Comparison of ENCODE assay signal across 16 cellular contexts in genomic region chr18:72692595-72692994, GRCh38.
DNase-seq lines count a peak whose midpoint lies in the region; ATAC-seq and TF ChIP-seq lines count a peak whose summit lies in the region.
"Had no signal": no experiment of that assay in that cellular context is flagged by ENCODE, and none has a peak within 500 bp of the region (broad histone marks: within the 10 kb centered on the region; RNA-seq: fewer than 3 reads in every experiment).

No MANE protein-coding gene starts in this region.

- H3K27ac ChIP-seq in SK-N-MC = peak overlapping the region; percentile 19; the same call in 1 of the 2 replicates
- H3K27ac ChIP-seq: adrenal gland, BLaER1, heart right ventricle, transverse colon had no signal

- peak overlapping the region; percentile 23 for H3K9ac ChIP-seq in SK-N-MC (ENCODE audit: insufficient read length)
- H3K9ac ChIP-seq: BLaER1 had no signal

- no peaks in the 10 kb centered on the region for H3K27me3 ChIP-seq in H7 (ENCODE audit: control insufficient read depth, insufficient read depth, low read length)
- H3K27me3 ChIP-seq: adrenal gland, BLaER1, transverse colon had no signal

- H3K4me3 ChIP-seq in H7 (ENCODE audit: insufficient read depth, low read depth, low read length) (no peak overlapping the region), SK-N-MC (peak overlapping the region; percentile 75), iPS-18c (ENCODE audit: insufficient read depth, low read depth, low read length) (peak overlapping the region; percentile 9)
- H3K4me3 ChIP-seq: adrenal gland, BLaER1, heart right ventricle had no signal

- no peaks in the 10 kb centered on the region for H3K9me3 ChIP-seq in SK-N-MC (ENCODE audit: low read depth, low read length)
- H3K9me3 ChIP-seq in iPS-18c (ENCODE audit: control insufficient read depth, insufficient read depth, low read length) = no peaks in the 10 kb centered on the region
- H3K9me3 ChIP-seq: adrenal gland, BLaER1, heart right ventricle, transverse colon had no signal

- peak; percentile 28 for DNase-seq in H7
- no peak for DNase-seq in SK-N-MC (ENCODE audit: low read depth, low spot score)
- DNase-seq in omental fat pad (ENCODE audit: low spot score) = no peak
- DNase-seq in NCI-H1930 (lab: John Stamatoyannopoulos, UW) = no peak
- no peak for DNase-seq in H4 (ENCODE audit: low spot score)
- DNase-seq: activated CD4-positive, CD25-positive, alpha-beta regulatory T cell treated with anti-CD3 and anti-CD28 coated beads, Interleukin-2, amount 50 U/mL, for 72 hours; adrenal gland; cerebellar nuclear complex; effector CD8-positive, alpha-beta T cell; heart right ventricle; stimulated activated naive B cell treated with anti-CD40 and anti-IgM and Interleukin-4, amounts not matched to agents 10 μg/mL and 1 μg/mL and 100 μg/mL, for 72 hours had no signal

- no peaks in the 10 kb centered on the region for H3K36me3 ChIP-seq in H7 (replicated peaks; ENCODE audit: control insufficient read depth, insufficient read depth, low read length)
- no peaks in the 10 kb centered on the region for H3K36me3 ChIP-seq in SK-N-MC (ENCODE audit: insufficient read depth, low read length)
- H3K36me3 ChIP-seq: adrenal gland, BLaER1, heart right ventricle, transverse colon had no signal

- no peak for TF ChIP-seq CTCF in omental fat pad (IDR thresholded peaks at IDR 0.05)

- ATAC-seq in omental fat pad (ENCODE audit: low FRiP score) (peak; percentile 21), esophagus mucosa (no peak), HG02623 (IDR thresholded peaks at IDR 0.05; ENCODE audit: unreplicated experiment) (no peak)
- ATAC-seq: heart right ventricle; stimulated activated naive B cell treated with anti-CD40 and anti-IgM and Interleukin-4, amounts not matched to agents 10 μg/mL and 1 μg/mL and 100 μg/mL, for 72 hours had no signal
